8 cellular contexts compared by ENCODE assay signal in genomic region chr6:34235605-34236422, GRCh38. TPM values are rescaled to one million over a fixed set of nuclear protein-coding genes. Genes with fewer than 3 reads are reported as not detected.
DNase-seq lines count a peak whose midpoint lies in the region; ATAC-seq and TF ChIP-seq lines count a peak whose summit lies in the region.

No MANE protein-coding gene starts in this region.

- intact Hi-C loops in sigmoid colon (cut with DNase I), result loop anchor here (1.0 kb wide), 1 partner anchor 12 kb away; no protein-coding TSS in a partner anchor

- peak; percentile 73 for ATAC-seq in RWPE2 (ENCODE audit: low read depth)
- ATAC-seq in activated naive CD8-positive, alpha-beta T cell treated with anti-CD3 and anti-CD28 coated beads, Interleukin-2, amount 50 U/mL, for 24 hours, result peak; percentile 75

- no peaks in the 10 kb centered on the region for H3K9me3 Mint-ChIP-seq in activated naive CD8-positive, alpha-beta T cell treated with anti-CD3 and anti-CD28 coated beads, Interleukin-2, amount 50 U/mL, for 24 hours

- H3K27ac ChIP-seq in RWPE2 (ENCODE audit: poor library complexity, severe bottlenecking) (peak overlapping the region; percentile 95), right atrium auricular region (peak overlapping the region; percentile 88 to 95), sigmoid colon (peak overlapping the region; percentile 88 to 95 (median 93))

- H3K4me1 Mint-ChIP-seq in activated naive CD8-positive, alpha-beta T cell treated with anti-CD3 and anti-CD28 coated beads, Interleukin-2, amount 50 U/mL, for 24 hours, result peaks cover 38% of the 10 kb centered on the region

- no peak for TF ChIP-seq CTCF in RWPE2 (IDR thresholded peaks at IDR 0.05; ENCODE audit: poor library complexity, severe bottlenecking)
- no peak for TF ChIP-seq CTCF in right atrium auricular region (IDR thresholded peaks at IDR 0.05)
- no peak for TF ChIP-seq CTCF in sigmoid colon (IDR thresholded peaks at IDR 0.05)

- no peak for TF ChIP-seq POLR2A in sigmoid colon (IDR thresholded peaks at IDR 0.05)

- DNase-seq in DMS53 (lab: John Stamatoyannopoulos, UW) (peak; percentile 86), HAP-1 (ENCODE audit: low spot score in 2 of 2) (no peak), RWPE2 (ENCODE audit: low spot score) (peak; percentile 86), right atrium auricular region (ENCODE audit: low spot score) (no peak), sigmoid colon (peak; percentile 78), inferior parietal cortex (ENCODE audit: extremely low spot score) (no peak), occipital lobe (lab: John Stamatoyannopoulos, UW) (no peak)
- DNase-seq in activated naive CD8-positive, alpha-beta T cell treated with anti-CD3 and anti-CD28 coated beads, Interleukin-2, amount 50 U/mL, for 24 hours, result peak; percentile 71

- peak overlapping the region; percentile 94 for H3K27ac Mint-ChIP-seq in activated naive CD8-positive, alpha-beta T cell treated with anti-CD3 and anti-CD28 coated beads, Interleukin-2, amount 50 U/mL, for 24 hours

- no peaks in the 10 kb centered on the region for H3K27me3 Mint-ChIP-seq in activated naive CD8-positive, alpha-beta T cell treated with anti-CD3 and anti-CD28 coated beads, Interleukin-2, amount 50 U/mL, for 24 hours

- H3K27me3 ChIP-seq in HAP-1 (ENCODE audit: low read depth), result no peaks in the 10 kb centered on the region
- no peaks in the 10 kb centered on the region for H3K27me3 ChIP-seq in RWPE2 (ENCODE audit: insufficient read depth, poor library complexity, severe bottlenecking)
- H3K27me3 ChIP-seq in right atrium auricular region, result no peaks in the 10 kb centered on the region
- H3K27me3 ChIP-seq in sigmoid colon, result no peaks in the 10 kb centered on the region

- H3K4me3 ChIP-seq in HAP-1 (peak overlapping the region; percentile 91), RWPE2 (ENCODE audit: severe bottlenecking) (peak overlapping the region; percentile 98), right atrium auricular region (peak overlapping the region; percentile 69 to 83), sigmoid colon (peak overlapping the region; percentile 65 to 81 (median 72))

- WGBS in sigmoid colon, 2 donors, result 2 to 6% methylated on average over 54 of the region's 54 CpGs

- TF ChIP-seq EP300 in sigmoid colon (IDR thresholded peaks at IDR 0.05), result no peak

- in situ Hi-C loops in HAP-1 (cut with MboI; ENCODE audit: low sequenced_read_pairs), result no loop called here

- H3K9me3 ChIP-seq in HAP-1, result no peaks in the 10 kb centered on the region
- H3K9me3 ChIP-seq in RWPE2 (ENCODE audit: severe bottlenecking), result no peaks in the 10 kb centered on the region
- H3K9me3 ChIP-seq in right atrium auricular region, result no peaks in the 10 kb centered on the region
- no peaks in the 10 kb centered on the region for H3K9me3 ChIP-seq in sigmoid colon

- H3K36me3 Mint-ChIP-seq in activated naive CD8-positive, alpha-beta T cell treated with anti-CD3 and anti-CD28 coated beads, Interleukin-2, amount 50 U/mL, for 24 hours (ENCODE audit: low read depth), result peaks cover 21% of the 10 kb centered on the region

- peaks cover 27% of the 10 kb centered on the region for H3K36me3 ChIP-seq in HAP-1 (replicated peaks)
- H3K36me3 ChIP-seq in RWPE2 (ENCODE audit: low read depth), result peaks cover 22% of the 10 kb centered on the region
- H3K36me3 ChIP-seq in right atrium auricular region, result no peaks in the 10 kb centered on the region
- peaks cover 0 to 3% (median 0%) of the 10 kb centered on the region in 4 donors for H3K36me3 ChIP-seq in sigmoid colon

- H3K4me3 Mint-ChIP-seq in activated naive CD8-positive, alpha-beta T cell treated with anti-CD3 and anti-CD28 coated beads, Interleukin-2, amount 50 U/mL, for 24 hours, result peak overlapping the region; percentile 87

- H3K4me1 ChIP-seq in HAP-1 (peaks cover 13% of the 10 kb centered on the region), RWPE2 (ENCODE audit: insufficient read depth, poor library complexity, severe bottlenecking) (peaks cover 26% of the 10 kb centered on the region), right atrium auricular region (peaks cover 0 to 25% of the 10 kb centered on the region in 2 donors), sigmoid colon (peaks cover 0 to 27% (median 18%) of the 10 kb centered on the region in 4 donors)

RNA-seq across cellular contexts. Expression of gene HMGA1, which starts 0.9 kb away (rescaled TPM):
- 10 to 100 TPM; 29.6 to 37.8 TPM for total RNA-seq in right atrium auricular region
- 10 to 100 TPM in 2 of 4 donors, 1 to 10 TPM in 2; 6.9 to 12.1 (median 9.4) TPM for total RNA-seq in sigmoid colon
- polyA plus RNA-seq in sigmoid colon, result 100 to 1,000 TPM in 2 of 3 donors, 10 to 100 TPM in 1; 89.7 to 311 (median 111) TPM
- total RNA-seq in occipital lobe, result 25.0 TPM

RNA-seq across cellular contexts. Expression of gene SMIM29, which starts 13.0 kb away (rescaled TPM):
- total RNA-seq in right atrium auricular region, result 10 to 100 TPM; 21.7 to 29.4 TPM
- 10 to 100 TPM; 16.8 to 34.3 (median 27.6) TPM for total RNA-seq in sigmoid colon
- polyA plus RNA-seq in sigmoid colon, result 10 to 100 TPM; 22.9 to 39.0 (median 23.7) TPM
- total RNA-seq in occipital lobe, result 18.7 TPM

Comparison
In these comparisons a context has a peak if more than half of its experiments do, and no peak if none do; other contexts are left out.
1. DNase-seq: peak in DMS53 (single experiment), RWPE2 (single experiment), activated naive CD8-positive, alpha-beta T cell treated with anti-CD3 and anti-CD28 coated beads, Interleukin-2, amount 50 U/mL, for 24 hours (single experiment) and sigmoid colon (single experiment); none in HAP-1 (0 of 2), right atrium auricular region (single experiment), inferior parietal cortex (single experiment) and occipital lobe (single experiment).
2. Peak in every context shown above with its lines, with median percentiles within 50 percentile points of each other: H3K4me3 ChIP-seq and H3K27ac ChIP-seq.